In the genomic region with DNA sequence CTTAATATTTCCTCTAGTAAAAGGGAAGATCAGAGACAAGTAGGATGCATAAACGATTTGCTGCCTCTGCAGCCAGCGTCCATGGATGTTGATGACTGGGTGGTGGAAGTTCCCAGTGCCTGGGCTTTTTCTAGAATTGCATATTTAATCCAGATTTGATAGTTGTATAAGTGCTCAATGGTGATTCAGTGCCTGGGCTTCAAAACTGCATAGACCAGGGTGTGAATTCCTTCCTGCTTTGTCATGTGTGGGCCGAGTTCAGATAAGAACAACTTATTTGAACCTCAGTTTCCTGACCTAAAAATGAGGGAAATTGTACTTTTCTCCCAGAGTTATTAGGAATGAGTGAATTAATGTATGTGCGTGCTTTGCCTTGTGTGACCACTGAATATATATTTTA, we compare ENCODE assay signal across 1 cellular context.
TF ChIP-seq lines count a peak whose summit lies in the region.

No MANE protein-coding gene starts in this region.

TF ChIP-seq in GM23338, 12 proteins besides CTCF, POLR2A, EP300 and RAD21 (continued from another document):
- TF ChIP-seq, protein P1, sequence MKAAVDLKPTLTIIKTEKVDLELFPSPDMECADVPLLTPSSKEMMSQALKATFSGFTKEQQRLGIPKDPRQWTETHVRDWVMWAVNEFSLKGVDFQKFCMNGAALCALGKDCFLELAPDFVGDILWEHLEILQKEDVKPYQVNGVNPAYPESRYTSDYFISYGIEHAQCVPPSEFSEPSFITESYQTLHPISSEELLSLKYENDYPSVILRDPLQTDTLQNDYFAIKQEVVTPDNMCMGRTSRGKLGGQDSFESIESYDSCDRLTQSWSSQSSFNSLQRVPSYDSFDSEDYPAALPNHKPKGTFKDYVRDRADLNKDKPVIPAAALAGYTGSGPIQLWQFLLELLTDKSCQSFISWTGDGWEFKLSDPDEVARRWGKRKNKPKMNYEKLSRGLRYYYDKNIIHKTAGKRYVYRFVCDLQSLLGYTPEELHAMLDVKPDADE (IDR thresholded peaks at IDR 0.05) = no peak
- no peak for TF ChIP-seq EZH2 (IDR thresholded peaks at IDR 0.05; ENCODE audit: low read depth, unreplicated experiment)
- no peak for TF ChIP-seq NANOG (IDR thresholded peaks at IDR 0.05; ENCODE audit: borderline replicate concordance)
- no peak for TF ChIP-seq ZNF331 (CRISPR knock-in tag; IDR thresholded peaks at IDR 0.05; ENCODE audit: low read depth)
- TF ChIP-seq CREB1 (CRISPR knock-in tag; IDR thresholded peaks at IDR 0.05; ENCODE audit: low read depth) = no peak
- TF ChIP-seq JUNB (IDR thresholded peaks at IDR 0.05; ENCODE audit: unreplicated experiment) = no peak
- TF ChIP-seq STAT1 (IDR thresholded peaks at IDR 0.05; ENCODE audit: unreplicated experiment) = no peak
- no peak for TF ChIP-seq ZNF114 (CRISPR knock-in tag; IDR thresholded peaks at IDR 0.05)
- TF ChIP-seq, protein P2, sequence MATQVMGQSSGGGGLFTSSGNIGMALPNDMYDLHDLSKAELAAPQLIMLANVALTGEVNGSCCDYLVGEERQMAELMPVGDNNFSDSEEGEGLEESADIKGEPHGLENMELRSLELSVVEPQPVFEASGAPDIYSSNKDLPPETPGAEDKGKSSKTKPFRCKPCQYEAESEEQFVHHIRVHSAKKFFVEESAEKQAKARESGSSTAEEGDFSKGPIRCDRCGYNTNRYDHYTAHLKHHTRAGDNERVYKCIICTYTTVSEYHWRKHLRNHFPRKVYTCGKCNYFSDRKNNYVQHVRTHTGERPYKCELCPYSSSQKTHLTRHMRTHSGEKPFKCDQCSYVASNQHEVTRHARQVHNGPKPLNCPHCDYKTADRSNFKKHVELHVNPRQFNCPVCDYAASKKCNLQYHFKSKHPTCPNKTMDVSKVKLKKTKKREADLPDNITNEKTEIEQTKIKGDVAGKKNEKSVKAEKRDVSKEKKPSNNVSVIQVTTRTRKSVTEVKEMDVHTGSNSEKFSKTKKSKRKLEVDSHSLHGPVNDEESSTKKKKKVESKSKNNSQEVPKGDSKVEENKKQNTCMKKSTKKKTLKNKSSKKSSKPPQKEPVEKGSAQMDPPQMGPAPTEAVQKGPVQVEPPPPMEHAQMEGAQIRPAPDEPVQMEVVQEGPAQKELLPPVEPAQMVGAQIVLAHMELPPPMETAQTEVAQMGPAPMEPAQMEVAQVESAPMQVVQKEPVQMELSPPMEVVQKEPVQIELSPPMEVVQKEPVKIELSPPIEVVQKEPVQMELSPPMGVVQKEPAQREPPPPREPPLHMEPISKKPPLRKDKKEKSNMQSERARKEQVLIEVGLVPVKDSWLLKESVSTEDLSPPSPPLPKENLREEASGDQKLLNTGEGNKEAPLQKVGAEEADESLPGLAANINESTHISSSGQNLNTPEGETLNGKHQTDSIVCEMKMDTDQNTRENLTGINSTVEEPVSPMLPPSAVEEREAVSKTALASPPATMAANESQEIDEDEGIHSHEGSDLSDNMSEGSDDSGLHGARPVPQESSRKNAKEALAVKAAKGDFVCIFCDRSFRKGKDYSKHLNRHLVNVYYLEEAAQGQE (IDR thresholded peaks at IDR 0.05; ENCODE audit: unreplicated experiment) = no peak
TF ChIP-seq in GM23338: peak in this region for 0.
